In genomic region chr6:1379026-1379809, GRCh38 we compare ENCODE assay signal across 1 cellular context.
TF ChIP-seq lines count a peak whose summit lies in the region.

No MANE protein-coding gene starts in this region.

TF ChIP-seq in neural cell, 6 proteins besides CTCF, POLR2A, EP300 and RAD21:
- TF ChIP-seq POLR2AphosphoS5 (IDR thresholded peaks at IDR 0.05) (peak; percentile 87), EZH2 (IDR thresholded peaks at IDR 0.05; ENCODE audit: borderline replicate concordance, insufficient read depth, low read length, poor library complexity, severe bottlenecking) (peak; percentile 50), TAF1 (IDR thresholded peaks at IDR 0.05; ENCODE audit: low read depth) (no peak)
